In the genomic region with DNA sequence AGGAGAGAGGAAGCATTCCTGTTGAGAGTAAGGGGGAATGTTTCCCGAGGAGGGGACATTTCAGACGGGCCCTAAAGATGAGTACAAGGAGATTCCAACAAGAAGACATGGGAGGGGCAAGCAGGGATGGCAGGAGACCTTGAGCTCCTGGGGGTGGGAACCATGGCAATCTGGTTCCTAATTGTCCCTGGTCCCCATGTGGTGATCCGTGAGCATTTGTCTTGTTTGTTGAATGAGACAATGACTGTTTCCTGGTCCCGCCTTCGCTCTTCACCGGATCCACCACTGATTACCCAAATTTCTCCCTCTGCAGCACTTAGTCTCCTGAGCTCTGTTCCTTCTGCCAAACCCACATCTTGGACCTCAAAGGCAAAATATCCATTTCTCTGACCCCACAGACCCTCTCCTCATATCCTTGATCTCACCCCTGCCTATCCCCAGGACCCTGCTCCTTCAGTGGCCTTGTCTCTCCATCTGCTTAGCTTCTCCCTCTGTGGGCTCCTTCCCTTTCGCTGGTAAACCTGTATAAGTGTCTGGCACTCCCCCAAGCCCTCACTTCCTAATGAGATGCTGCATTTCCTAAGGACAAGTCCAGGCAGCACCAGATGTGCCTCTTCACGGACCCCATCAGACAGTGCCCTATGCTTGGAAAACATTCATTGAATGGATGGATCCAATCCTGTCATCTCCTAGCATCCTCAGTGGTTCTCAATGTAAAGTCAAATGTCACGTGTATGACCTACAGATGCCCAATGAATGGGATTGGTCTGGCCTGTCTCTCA, we compare ENCODE assay signal across 18 cellular contexts. TPM values are rescaled to one million over a fixed set of nuclear protein-coding genes. Genes with fewer than 3 reads are reported as not detected.
A peak's percentile ranks its signal among the peaks of the same experiment; 100 is the strongest.
DNase-seq lines count a peak whose midpoint lies in the region; ATAC-seq, FAIRE-seq and TF ChIP-seq lines count a peak whose summit lies in the region.
"Had no signal": no experiment of that assay in that cellular context is flagged by ENCODE, and none has a peak within 500 bp of the region (broad histone marks: within the 10 kb centered on the region; RNA-seq: fewer than 3 reads in every experiment).

No MANE protein-coding gene starts in this region.

- H3K27me3 Mint-ChIP-seq in activated naive CD4-positive, alpha-beta T cell treated with anti-CD3 and anti-CD28 coated beads for 36 hours (ENCODE audit: low read depth) = no peaks in the 10 kb centered on the region
- H3K27me3 Mint-ChIP-seq: CD4-positive, alpha-beta memory T cell had no signal

- H3K27ac Mint-ChIP-seq in activated naive CD4-positive, alpha-beta T cell treated with anti-CD3 and anti-CD28 coated beads for 36 hours = peak overlapping the region; percentile 2
- H3K27ac Mint-ChIP-seq in activated naive CD4-positive, alpha-beta T cell treated with anti-CD3 and anti-CD28 coated beads, Interleukin-2, amount 50 U/mL, for 72 hours = no peak overlapping the region
- peak overlapping the region; percentile 43 for H3K27ac Mint-ChIP-seq in stimulated activated effector memory CD8-positive, alpha-beta T cell treated with anti-CD3 and anti-CD28 coated beads, Interleukin-12 subunit alpha, Interleukin-12 subunit beta, amount 100 ng/mL, for 72 hours

- ATAC-seq in activated naive CD4-positive, alpha-beta T cell treated with anti-CD3 and anti-CD28 coated beads, Interleukin-2, amount 50 U/mL, for 72 hours = no peak
- no peak for ATAC-seq in stimulated activated effector memory CD8-positive, alpha-beta T cell treated with anti-CD3 and anti-CD28 coated beads, Interleukin-12 subunit alpha, Interleukin-12 subunit beta, amount 100 ng/mL, for 72 hours

- FAIRE-seq in bronchial epithelial cell (lab: Jason Lieb, UNC) = no peak
- FAIRE-seq: D721Med, HTR-8/SVneo had no signal

- H3K27me3 ChIP-seq in bronchial epithelial cell (ENCODE audit: control insufficient read depth, insufficient read depth, low read length) = no peaks in the 10 kb centered on the region

- H3K36me3 ChIP-seq in bronchial epithelial cell (ENCODE audit: control insufficient read depth, insufficient read depth, low read length) = no peaks in the 10 kb centered on the region

- CTCF ChIA-PET in activated naive CD4-positive, alpha-beta T cell treated with anti-CD3 and anti-CD28 coated beads for 36 hours (lab: Charles Lee) = interaction anchor here (1.4 kb wide), 1 partner anchor 82 kb away, joined by 5 read pairs; the partner anchor contains the start of gene AHCYL1

- no peak overlapping the region for H3K4me3 Mint-ChIP-seq in activated naive CD4-positive, alpha-beta T cell treated with anti-CD3 and anti-CD28 coated beads for 36 hours
- H3K4me3 Mint-ChIP-seq in stimulated activated effector memory CD8-positive, alpha-beta T cell treated with anti-CD3 and anti-CD28 coated beads, Interleukin-12 subunit alpha, Interleukin-12 subunit beta, amount 100 ng/mL, for 72 hours = no peak overlapping the region
- H3K4me3 Mint-ChIP-seq: CD4-positive, alpha-beta memory T cell had no signal

- no peak for DNase-seq in activated naive CD4-positive, alpha-beta T cell treated with anti-CD3 and anti-CD28 coated beads for 36 hours
- no peak for DNase-seq in activated naive CD4-positive, alpha-beta T cell treated with anti-CD3 and anti-CD28 coated beads, Interleukin-2, amount 50 U/mL, for 72 hours (ENCODE audit: low spot score in 2 of 2)
- DNase-seq in NCI-H1105 (lab: John Stamatoyannopoulos, UW) = peak; percentile 61
- DNase-seq in bronchial epithelial cell (ENCODE audit: low read depth) = peak; percentile 54
- DNase-seq in stimulated activated effector memory CD8-positive, alpha-beta T cell treated with anti-CD3 and anti-CD28 coated beads, Interleukin-12 subunit alpha, Interleukin-12 subunit beta, amount 100 ng/mL, for 72 hours (ENCODE audit: low spot score in 2 of 2) = no peak
- DNase-seq in NCI-H2081 (lab: John Stamatoyannopoulos, UW) = no peak
- DNase-seq in DMS53 treated with DMSO at 0.1 percent for 48 hours (lab: John Stamatoyannopoulos, UW; ENCODE audit: unreplicated experiment) = no peak
- no peak for DNase-seq in anterior cingulate cortex (lab: John Stamatoyannopoulos, UW)
- DNase-seq: AML-193; CD4-positive, alpha-beta memory T cell; EL; H7; KBM-7; NCI-H1048; NCI-H1694; NCI-H510A treated with DMSO at 0.1 percent for 48 hours had no signal

- no peaks in the 10 kb centered on the region for H3K36me3 Mint-ChIP-seq in activated naive CD4-positive, alpha-beta T cell treated with anti-CD3 and anti-CD28 coated beads for 36 hours (ENCODE audit: low read depth)
- peaks cover 10% of the 10 kb centered on the region in 2 donors for H3K36me3 Mint-ChIP-seq in activated naive CD4-positive, alpha-beta T cell treated with anti-CD3 and anti-CD28 coated beads, Interleukin-2, amount 50 U/mL, for 72 hours
- peaks cover 6% of the 10 kb centered on the region for H3K36me3 Mint-ChIP-seq in stimulated activated effector memory CD8-positive, alpha-beta T cell treated with anti-CD3 and anti-CD28 coated beads, Interleukin-12 subunit alpha, Interleukin-12 subunit beta, amount 100 ng/mL, for 72 hours

- peaks cover 24% of the 10 kb centered on the region for H3K4me1 Mint-ChIP-seq in activated naive CD4-positive, alpha-beta T cell treated with anti-CD3 and anti-CD28 coated beads for 36 hours (ENCODE audit: low read depth)
- peaks cover 48% of the 10 kb centered on the region for H3K4me1 Mint-ChIP-seq in stimulated activated effector memory CD8-positive, alpha-beta T cell treated with anti-CD3 and anti-CD28 coated beads, Interleukin-12 subunit alpha, Interleukin-12 subunit beta, amount 100 ng/mL, for 72 hours

- no peak for TF ChIP-seq CTCF in bronchial epithelial cell (IDR thresholded peaks at IDR 0.05; ENCODE audit: insufficient read depth, low read length, severe bottlenecking)

- H3K4me3 ChIP-seq in bronchial epithelial cell (ENCODE audit: low read depth, low read length) = no peak overlapping the region

- no peaks in the 10 kb centered on the region for H3K9me3 Mint-ChIP-seq in activated naive CD4-positive, alpha-beta T cell treated with anti-CD3 and anti-CD28 coated beads for 36 hours
- H3K9me3 Mint-ChIP-seq in activated naive CD4-positive, alpha-beta T cell treated with anti-CD3 and anti-CD28 coated beads, Interleukin-2, amount 50 U/mL, for 72 hours = peaks cover 5 to 12% of the 10 kb centered on the region in 2 donors
- H3K9me3 Mint-ChIP-seq in stimulated activated effector memory CD8-positive, alpha-beta T cell treated with anti-CD3 and anti-CD28 coated beads, Interleukin-12 subunit alpha, Interleukin-12 subunit beta, amount 100 ng/mL, for 72 hours = no peaks in the 10 kb centered on the region
- H3K9me3 Mint-ChIP-seq: CD4-positive, alpha-beta memory T cell had no signal

- intact Hi-C loops in activated naive CD4-positive, alpha-beta T cell treated with anti-CD3 and anti-CD28 coated beads for 36 hours (cut with micrococcal nuclease) = no loop called here

RNA-seq across cellular contexts. Expression of gene CSF1, which starts 8.3 kb away (rescaled TPM):
- total RNA-seq in activated naive CD4-positive, alpha-beta T cell treated with anti-CD3 and anti-CD28 coated beads for 36 hours = 10 to 100 TPM; 12.0 to 13.5 TPM
- 10 to 100 TPM; 13.7 to 19.9 TPM for total RNA-seq in activated naive CD4-positive, alpha-beta T cell treated with anti-CD3 and anti-CD28 coated beads, Interleukin-2, amount 50 U/mL, for 72 hours
- total RNA-seq in bronchial epithelial cell = 1.1 and 1.3 TPM in 2 replicates

Comparison
In these comparisons a context has a peak if more than half of its experiments do, and no peak if none do; other contexts are left out.
1. H3K27ac Mint-ChIP-seq: peak in activated naive CD4-positive, alpha-beta T cell treated with anti-CD3 and anti-CD28 coated beads for 36 hours (single experiment) and stimulated activated effector memory CD8-positive, alpha-beta T cell treated with anti-CD3 and anti-CD28 coated beads, Interleukin-12 subunit alpha, Interleukin-12 subunit beta, amount 100 ng/mL, for 72 hours (single experiment); none in activated naive CD4-positive, alpha-beta T cell treated with anti-CD3 and anti-CD28 coated beads, Interleukin-2, amount 50 U/mL, for 72 hours (0 of 2).
2. DNase-seq: peak in NCI-H1105 (single experiment) and bronchial epithelial cell (single experiment); none in activated naive CD4-positive, alpha-beta T cell treated with anti-CD3 and anti-CD28 coated beads for 36 hours (single experiment), activated naive CD4-positive, alpha-beta T cell treated with anti-CD3 and anti-CD28 coated beads, Interleukin-2, amount 50 U/mL, for 72 hours (0 of 2), stimulated activated effector memory CD8-positive, alpha-beta T cell treated with anti-CD3 and anti-CD28 coated beads, Interleukin-12 subunit alpha, Interleukin-12 subunit beta, amount 100 ng/mL, for 72 hours (0 of 2), NCI-H2081 (0 of 2), DMS53 treated with DMSO at 0.1 percent for 48 hours (single experiment) and anterior cingulate cortex (0 of 58).